Comparison of ENCODE assay signal across 8 cellular contexts in genomic region chr11:1837171-1838076, GRCh38. TPM values are rescaled to one million over a fixed set of nuclear protein-coding genes. Genes with fewer than 3 reads are reported as not detected.
DNase-seq lines count a peak whose midpoint lies in the region; ATAC-seq, FAIRE-seq and TF ChIP-seq lines count a peak whose summit lies in the region.

No MANE protein-coding gene starts in this region.

- H3K36me3 Mint-ChIP-seq in activated T-helper 1 cell treated with anti-CD3 and anti-CD28 coated beads, Interleukin-12 subunit alpha, Interleukin-12 subunit beta, Interleukin-2, Interleukin-4 antibody, amounts not matched to agents 30 ng/mL and 10 ng/mL and 1 ng/mL, durations not matched to agents 14 hours and 24 hours and 36 hours (ENCODE audit: low read depth): no peaks in the 10 kb centered on the region

- no peaks in the 10 kb centered on the region for H3K9me3 Mint-ChIP-seq in activated T-helper 1 cell treated with anti-CD3 and anti-CD28 coated beads, Interleukin-12 subunit alpha, Interleukin-12 subunit beta, Interleukin-2, Interleukin-4 antibody, amounts not matched to agents 30 ng/mL and 10 ng/mL and 1 ng/mL, durations not matched to agents 14 hours and 24 hours and 36 hours

- H3K4me1 ChIP-seq in PC-9 (replicated peaks; ENCODE audit: insufficient read depth): peaks cover 28% of the 10 kb centered on the region

- H3F3A ChIP-seq in PC-9 (ENCODE audit: insufficient read depth, low read depth): no peaks in the 10 kb centered on the region

- no peak overlapping the region for H3K4me3 Mint-ChIP-seq in activated T-helper 1 cell treated with anti-CD3 and anti-CD28 coated beads, Interleukin-12 subunit alpha, Interleukin-12 subunit beta, Interleukin-2, Interleukin-4 antibody, amounts not matched to agents 30 ng/mL and 10 ng/mL and 1 ng/mL, durations not matched to agents 14 hours and 24 hours and 36 hours

- no TSS peak for BruUV-seq in PC-9 (replicated peaks; lab: Mats Ljungman, UMichigan)

- DNase-seq in NCI-H1092 (lab: John Stamatoyannopoulos, UW) (peak; percentile 51), NCI-H1092 treated with DMSO at 0.1 percent for 48 hours (lab: John Stamatoyannopoulos, UW) (no peak), PC-9 (peak in 1 of 2 experiments; percentile 44), frontal cortex (ENCODE audit: low spot score in 2 of 2) (peak; percentile 77 to 83), sciatic nerve (ENCODE audit: low spot score) (peak; percentile 88)
- peak; percentile 61 for DNase-seq in activated T-helper 1 cell treated with anti-CD3 and anti-CD28 coated beads, Interleukin-12 subunit alpha, Interleukin-12 subunit beta, Interleukin-2, Interleukin-4 antibody, amounts not matched to agents 30 ng/mL and 10 ng/mL and 1 ng/mL, durations not matched to agents 14 hours and 24 hours and 36 hours (ENCODE audit: low spot score)

- no peak overlapping the region for H3K27ac ChIP-seq in PC-9

- H3K9me2 ChIP-seq in PC-9 (ENCODE audit: insufficient read depth): no peaks in the 10 kb centered on the region

- H3K27ac Mint-ChIP-seq in activated T-helper 1 cell treated with anti-CD3 and anti-CD28 coated beads, Interleukin-12 subunit alpha, Interleukin-12 subunit beta, Interleukin-2, Interleukin-4 antibody, amounts not matched to agents 30 ng/mL and 10 ng/mL and 1 ng/mL, durations not matched to agents 14 hours and 24 hours and 36 hours: no peak overlapping the region

- ATAC-seq in HG02852 (IDR thresholded peaks at IDR 0.05; ENCODE audit: unreplicated experiment): peak; percentile 64
- peak; percentile 81 for ATAC-seq in sciatic nerve
- no peak for ATAC-seq in HG02973 (IDR thresholded peaks at IDR 0.05; ENCODE audit: unreplicated experiment)

- TF ChIP-seq CTCF in PC-9 (conservative IDR thresholded peaks at IDR 0.05): peak; percentile 78

- intact Hi-C loops in PC-9 (cut with micrococcal nuclease; ENCODE audit: unreplicated experiment): loop anchor here (2.0 kb wide), 1 partner anchor 45 kb away; no protein-coding TSS in a partner anchor
- intact Hi-C loops in activated T-helper 1 cell treated with anti-CD3 and anti-CD28 coated beads, Interleukin-12 subunit alpha, Interleukin-12 subunit beta, Interleukin-2, Interleukin-4 antibody, amounts not matched to agents 30 ng/mL and 10 ng/mL and 1 ng/mL, durations not matched to agents 14 hours and 24 hours and 36 hours (cut with micrococcal nuclease): loop anchor here (1.0 to 2.0 kb wide), 5 partner anchors 15 to 314 kb away; partner anchors contain the start of gene LSP1
- intact Hi-C loops in sciatic nerve (cut with DNase I): loop anchor here (5.0 kb wide), 1 partner anchor 315 kb away; no protein-coding TSS in a partner anchor

- no peaks in the 10 kb centered on the region for H3K27me3 ChIP-seq in PC-9 (ENCODE audit: insufficient read depth, low read depth)

- no peaks in the 10 kb centered on the region for H4K20me1 ChIP-seq in PC-9 (ENCODE audit: insufficient read depth)

- H3K4me2 ChIP-seq in PC-9: no peak overlapping the region

- H3K4me1 Mint-ChIP-seq in activated T-helper 1 cell treated with anti-CD3 and anti-CD28 coated beads, Interleukin-12 subunit alpha, Interleukin-12 subunit beta, Interleukin-2, Interleukin-4 antibody, amounts not matched to agents 30 ng/mL and 10 ng/mL and 1 ng/mL, durations not matched to agents 14 hours and 24 hours and 36 hours (ENCODE audit: low read depth): no peaks in the 10 kb centered on the region

- no peak for FAIRE-seq in frontal cortex (lab: Jason Lieb, UNC)

- no peak overlapping the region for H2AFZ ChIP-seq in PC-9

- no peaks in the 10 kb centered on the region for H3K79me2 ChIP-seq in PC-9 (ENCODE audit: low read depth)

- CTCF ChIA-PET in PC-9 (lab: Charles Lee): no interaction called here

- POLR2A ChIA-PET in PC-9 (lab: Charles Lee; ENCODE audit: unreplicated experiment): no interaction called here

- H3K4me3 ChIP-seq in PC-9: no peak overlapping the region

- H3K36me3 ChIP-seq in PC-9 (ENCODE audit: low read depth): no peaks in the 10 kb centered on the region

- peaks cover 2% of the 10 kb centered on the region for H3K27me3 Mint-ChIP-seq in activated T-helper 1 cell treated with anti-CD3 and anti-CD28 coated beads, Interleukin-12 subunit alpha, Interleukin-12 subunit beta, Interleukin-2, Interleukin-4 antibody, amounts not matched to agents 30 ng/mL and 10 ng/mL and 1 ng/mL, durations not matched to agents 14 hours and 24 hours and 36 hours (ENCODE audit: insufficient read depth)

- H3K9me3 ChIP-seq in PC-9 (ENCODE audit: insufficient read depth, low read depth): no peaks in the 10 kb centered on the region

RNA-seq across cellular contexts. Expression of gene TNNI2, which starts 1.4 kb away (rescaled TPM):
- total RNA-seq in PC-9 (2021): 4.9 and 7.8 TPM in 2 replicates
- total RNA-seq in activated T-helper 1 cell treated with anti-CD3 and anti-CD28 coated beads, Interleukin-12 subunit alpha, Interleukin-12 subunit beta, Interleukin-2, Interleukin-4 antibody, amounts not matched to agents 30 ng/mL and 10 ng/mL and 1 ng/mL, durations not matched to agents 14 hours and 24 hours and 36 hours: not detected in 2 replicates
- not detected for total RNA-seq in frontal cortex
- total RNA-seq in sciatic nerve: not detected

RNA-seq across cellular contexts. Expression of gene SYT8, which starts 2.6 kb away (rescaled TPM):
- 8.9 and 12.1 TPM in 2 replicates for total RNA-seq in PC-9 (2021)
- not detected in 2 replicates for total RNA-seq in activated T-helper 1 cell treated with anti-CD3 and anti-CD28 coated beads, Interleukin-12 subunit alpha, Interleukin-12 subunit beta, Interleukin-2, Interleukin-4 antibody, amounts not matched to agents 30 ng/mL and 10 ng/mL and 1 ng/mL, durations not matched to agents 14 hours and 24 hours and 36 hours
- not detected for total RNA-seq in frontal cortex
- 1.1 TPM for total RNA-seq in sciatic nerve

RNA-seq across cellular contexts. Expression of gene LSP1, which starts 15.5 kb away (rescaled TPM):
- 2.5 and 2.6 TPM in 2 replicates for total RNA-seq in PC-9 (2021)
- 257 and 262 TPM in 2 replicates for total RNA-seq in activated T-helper 1 cell treated with anti-CD3 and anti-CD28 coated beads, Interleukin-12 subunit alpha, Interleukin-12 subunit beta, Interleukin-2, Interleukin-4 antibody, amounts not matched to agents 30 ng/mL and 10 ng/mL and 1 ng/mL, durations not matched to agents 14 hours and 24 hours and 36 hours
- total RNA-seq in frontal cortex: 0.82 TPM
- 89.6 TPM for total RNA-seq in sciatic nerve

RNA-seq across cellular contexts. Expression of gene PRR33, which starts 54.3 kb away (rescaled TPM):
- total RNA-seq in PC-9 (2021): not detected in 2 replicates
- 0.05 TPM in 1 of 2 replicates, not detected in the other for total RNA-seq in activated T-helper 1 cell treated with anti-CD3 and anti-CD28 coated beads, Interleukin-12 subunit alpha, Interleukin-12 subunit beta, Interleukin-2, Interleukin-4 antibody, amounts not matched to agents 30 ng/mL and 10 ng/mL and 1 ng/mL, durations not matched to agents 14 hours and 24 hours and 36 hours
- not detected for total RNA-seq in frontal cortex
- not detected for total RNA-seq in sciatic nerve

Comparison
In these comparisons a context has a peak if more than half of its experiments do, and no peak if none do; other contexts are left out.
1. RNA of gene LSP1, which starts 15.5 kb away (total RNA-seq): 257 to 262 TPM in activated T-helper 1 cell treated with anti-CD3 and anti-CD28 coated beads, Interleukin-12 subunit alpha, Interleukin-12 subunit beta, Interleukin-2, Interleukin-4 antibody, amounts not matched to agents 30 ng/mL and 10 ng/mL and 1 ng/mL, durations not matched to agents 14 hours and 24 hours and 36 hours and 89.6 TPM in sciatic nerve (single experiment); 2.5 to 2.6 TPM in PC-9 and 0.82 TPM in frontal cortex (single experiment); every median in the first group is over 10 times any median in the second.